Comparison of ENCODE assay signal across 1 cellular context in genomic region chr18:43571078-43571689, GRCh38.
TF ChIP-seq lines count a peak whose summit lies in the region.

No MANE protein-coding gene starts in this region.

TF ChIP-seq in IMR-90, 13 proteins besides CTCF, POLR2A, EP300 and RAD21:
- no peak for TF ChIP-seq BHLHE40 (IDR thresholded peaks at IDR 0.05; ENCODE audit: low read depth, low read length)
- no peak for TF ChIP-seq FOS (IDR thresholded peaks at IDR 0.05; ENCODE audit: low read depth, low read length)
- TF ChIP-seq MAZ (IDR thresholded peaks at IDR 0.05; ENCODE audit: borderline replicate concordance, low read depth, low read length), result no peak
- TF ChIP-seq SMC3 (IDR thresholded peaks at IDR 0.05; ENCODE audit: low read depth, low read length), result peak; percentile 40
